Comparison of ENCODE assay signal across 1 cellular context in the genomic region with DNA sequence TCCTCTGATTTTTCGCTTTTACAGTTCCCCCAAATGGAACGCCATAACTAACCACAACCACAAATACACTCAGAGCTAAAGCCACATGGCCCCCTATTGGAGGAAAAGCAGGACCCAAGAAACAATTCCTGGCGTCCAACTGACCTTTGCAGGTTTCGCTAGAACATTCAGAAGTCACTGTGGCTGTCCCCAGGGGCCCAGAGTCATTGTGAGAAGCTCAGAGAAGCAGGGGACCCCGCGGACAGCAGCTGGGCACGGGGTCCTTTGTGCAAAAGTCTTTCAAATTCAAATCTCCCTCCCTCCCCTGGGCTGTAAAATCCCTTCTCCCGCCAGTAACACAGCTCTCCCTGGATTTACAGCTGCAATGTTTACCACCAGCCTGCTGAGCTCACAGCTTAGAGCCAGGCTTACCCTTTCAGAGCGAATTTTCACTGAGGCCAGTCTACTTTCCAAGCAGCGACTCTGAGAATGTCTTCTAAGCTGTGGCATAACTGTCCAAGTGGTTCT.
TF ChIP-seq lines count a peak whose summit lies in the region.

No MANE protein-coding gene starts in this region.

TF ChIP-seq in WTC11, 78 proteins besides CTCF, POLR2A, EP300 and RAD21 (continued from another document):
- TF ChIP-seq, protein P1, sequence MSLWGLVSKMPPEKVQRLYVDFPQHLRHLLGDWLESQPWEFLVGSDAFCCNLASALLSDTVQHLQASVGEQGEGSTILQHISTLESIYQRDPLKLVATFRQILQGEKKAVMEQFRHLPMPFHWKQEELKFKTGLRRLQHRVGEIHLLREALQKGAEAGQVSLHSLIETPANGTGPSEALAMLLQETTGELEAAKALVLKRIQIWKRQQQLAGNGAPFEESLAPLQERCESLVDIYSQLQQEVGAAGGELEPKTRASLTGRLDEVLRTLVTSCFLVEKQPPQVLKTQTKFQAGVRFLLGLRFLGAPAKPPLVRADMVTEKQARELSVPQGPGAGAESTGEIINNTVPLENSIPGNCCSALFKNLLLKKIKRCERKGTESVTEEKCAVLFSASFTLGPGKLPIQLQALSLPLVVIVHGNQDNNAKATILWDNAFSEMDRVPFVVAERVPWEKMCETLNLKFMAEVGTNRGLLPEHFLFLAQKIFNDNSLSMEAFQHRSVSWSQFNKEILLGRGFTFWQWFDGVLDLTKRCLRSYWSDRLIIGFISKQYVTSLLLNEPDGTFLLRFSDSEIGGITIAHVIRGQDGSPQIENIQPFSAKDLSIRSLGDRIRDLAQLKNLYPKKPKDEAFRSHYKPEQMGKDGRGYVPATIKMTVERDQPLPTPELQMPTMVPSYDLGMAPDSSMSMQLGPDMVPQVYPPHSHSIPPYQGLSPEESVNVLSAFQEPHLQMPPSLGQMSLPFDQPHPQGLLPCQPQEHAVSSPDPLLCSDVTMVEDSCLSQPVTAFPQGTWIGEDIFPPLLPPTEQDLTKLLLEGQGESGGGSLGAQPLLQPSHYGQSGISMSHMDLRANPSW (CRISPR knock-in tag; conservative IDR thresholded peaks at IDR 0.05; ENCODE audit: low read depth), result no peak
- no peak for TF ChIP-seq CBFB (CRISPR knock-in tag; IDR thresholded peaks at IDR 0.05; ENCODE audit: low read depth)
- TF ChIP-seq, protein P2, sequence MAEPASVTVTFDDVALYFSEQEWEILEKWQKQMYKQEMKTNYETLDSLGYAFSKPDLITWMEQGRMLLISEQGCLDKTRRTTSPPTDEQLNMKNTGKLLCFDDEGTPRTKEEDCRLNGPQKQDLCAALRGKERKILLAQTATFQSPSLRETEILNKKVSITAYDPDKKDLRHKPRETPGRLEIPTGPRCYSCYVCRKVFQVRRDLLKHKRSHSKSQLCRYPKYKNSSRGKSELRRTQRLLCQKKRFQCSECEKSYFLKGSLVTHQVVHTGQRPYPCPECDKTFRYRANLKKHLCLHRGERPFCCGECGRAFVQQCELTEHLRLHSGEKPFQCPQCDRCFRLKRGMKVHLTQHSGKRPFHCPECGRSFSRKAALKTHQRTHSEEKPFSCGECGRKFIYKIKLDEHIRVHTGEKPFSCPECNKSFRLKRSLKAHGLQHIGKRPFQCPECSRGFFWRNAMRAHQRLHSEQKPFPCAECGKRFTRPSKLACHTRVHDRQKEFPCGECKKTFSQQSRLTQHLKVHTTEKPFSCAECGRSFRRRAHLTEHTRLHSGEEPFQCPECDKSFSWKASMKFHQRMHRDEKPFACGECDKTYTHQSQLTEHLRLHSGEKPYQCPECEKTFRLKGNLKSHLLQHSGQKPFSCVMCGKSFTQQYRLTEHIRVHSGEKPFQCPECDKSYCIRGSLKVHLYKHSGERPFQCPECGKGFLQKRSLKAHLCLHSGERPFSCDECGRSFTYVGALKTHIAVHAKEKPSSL (CRISPR knock-in tag; conservative IDR thresholded peaks at IDR 0.05), result no peak
- TF ChIP-seq ZNF671 (CRISPR knock-in tag; IDR thresholded peaks at IDR 0.05), result no peak
- no peak for TF ChIP-seq RELA (CRISPR knock-in tag; IDR thresholded peaks at IDR 0.05; ENCODE audit: borderline replicate concordance)
- TF ChIP-seq, protein P3, sequence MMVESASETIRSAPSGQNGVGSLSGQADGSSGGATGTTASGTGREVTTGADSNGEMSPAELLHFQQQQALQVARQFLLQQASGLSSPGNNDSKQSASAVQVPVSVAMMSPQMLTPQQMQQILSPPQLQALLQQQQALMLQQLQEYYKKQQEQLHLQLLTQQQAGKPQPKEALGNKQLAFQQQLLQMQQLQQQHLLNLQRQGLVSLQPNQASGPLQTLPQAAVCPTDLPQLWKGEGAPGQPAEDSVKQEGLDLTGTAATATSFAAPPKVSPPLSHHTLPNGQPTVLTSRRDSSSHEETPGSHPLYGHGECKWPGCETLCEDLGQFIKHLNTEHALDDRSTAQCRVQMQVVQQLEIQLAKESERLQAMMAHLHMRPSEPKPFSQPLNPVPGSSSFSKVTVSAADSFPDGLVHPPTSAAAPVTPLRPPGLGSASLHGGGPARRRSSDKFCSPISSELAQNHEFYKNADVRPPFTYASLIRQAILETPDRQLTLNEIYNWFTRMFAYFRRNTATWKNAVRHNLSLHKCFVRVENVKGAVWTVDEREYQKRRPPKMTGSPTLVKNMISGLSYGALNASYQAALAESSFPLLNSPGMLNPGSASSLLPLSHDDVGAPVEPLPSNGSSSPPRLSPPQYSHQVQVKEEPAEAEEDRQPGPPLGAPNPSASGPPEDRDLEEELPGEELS (CRISPR knock-in tag; IDR thresholded peaks at IDR 0.05), result no peak; the same call in 1 of the 2 replicates
- TF ChIP-seq SMAD3 (CRISPR knock-in tag; IDR thresholded peaks at IDR 0.05; ENCODE audit: borderline replicate concordance), result no peak
- no peak for TF ChIP-seq JUN (CRISPR knock-in tag; IDR thresholded peaks at IDR 0.05)
- TF ChIP-seq, protein P4, sequence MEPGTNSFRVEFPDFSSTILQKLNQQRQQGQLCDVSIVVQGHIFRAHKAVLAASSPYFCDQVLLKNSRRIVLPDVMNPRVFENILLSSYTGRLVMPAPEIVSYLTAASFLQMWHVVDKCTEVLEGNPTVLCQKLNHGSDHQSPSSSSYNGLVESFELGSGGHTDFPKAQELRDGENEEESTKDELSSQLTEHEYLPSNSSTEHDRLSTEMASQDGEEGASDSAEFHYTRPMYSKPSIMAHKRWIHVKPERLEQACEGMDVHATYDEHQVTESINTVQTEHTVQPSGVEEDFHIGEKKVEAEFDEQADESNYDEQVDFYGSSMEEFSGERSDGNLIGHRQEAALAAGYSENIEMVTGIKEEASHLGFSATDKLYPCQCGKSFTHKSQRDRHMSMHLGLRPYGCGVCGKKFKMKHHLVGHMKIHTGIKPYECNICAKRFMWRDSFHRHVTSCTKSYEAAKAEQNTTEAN (CRISPR knock-in tag; IDR thresholded peaks at IDR 0.05), result no peak
- no peak for TF ChIP-seq FOXJ3 (CRISPR knock-in tag; IDR thresholded peaks at IDR 0.05; ENCODE audit: borderline replicate concordance)
- no peak for TF ChIP-seq PRRX2 (CRISPR knock-in tag; IDR thresholded peaks at IDR 0.05)
